In genomic region chr20:64253000-64253383, GRCh38 we compare ENCODE assay signal across 30 cellular contexts.
"Had no signal": no experiment of that assay in that cellular context is flagged by ENCODE, and none has a peak within 500 bp of the region (broad histone marks: within the 10 kb centered on the region; RNA-seq: fewer than 3 reads in every experiment).

No MANE protein-coding gene starts in this region.

- H3K36me3 ChIP-seq: esophagus muscularis mucosa, heart right ventricle, left lung, lower lobe of right lung, stomach, thyroid gland, upper lobe of left lung, WERI-Rb-1 had no signal

- H3K27ac Mint-ChIP-seq: activated CD8-positive, alpha-beta T cell treated with anti-CD3 and anti-CD28 coated beads for 36 hours; activated naive CD4-positive, alpha-beta T cell treated with anti-CD3 and anti-CD28 coated beads, Interleukin-2, amount 50 U/mL, for 72 hours; activated T-helper 17 cell treated with anti-CD3 and anti-CD28 coated beads, Interleukin-2, amount 50 U/mL, for 72 hours; dendritic cell treated with granulocyte-macrophage colony-stimulating factor and Interleukin-4, amounts not matched to agents 40 ng/mL and 50 ng/mL, for 4 days; nephron progenitor cell; stimulated activated effector memory CD8-positive, alpha-beta T cell treated with anti-CD3 and anti-CD28 coated beads, Interleukin-12 subunit alpha, Interleukin-12 subunit beta, amount 100 ng/mL, for 72 hours; T-helper 1 cell treated with Interleukin-12 subunit alpha and Interleukin-12 subunit beta and Interleukin-4 antibody, amounts not matched to agents 30 μg/mL and 1 μg/mL, for 36 hours had no signal

- H3K9ac ChIP-seq: parathyroid adenoma had no signal

- H3K9me3 ChIP-seq: esophagus muscularis mucosa, heart right ventricle, left lung, lower lobe of right lung, mucosa of descending colon, stomach, thyroid gland, upper lobe of left lung had no signal

- H3K4me3 Mint-ChIP-seq: activated CD8-positive, alpha-beta T cell treated with anti-CD3 and anti-CD28 coated beads for 36 hours; activated T-cell treated with anti-CD3 and anti-CD28 coated beads, Interleukin-2, amount 50 U/mL, for 4 hours; activated T-helper 17 cell treated with anti-CD3 and anti-CD28 coated beads, Interleukin-2, amount 50 U/mL, for 72 hours; dendritic cell treated with granulocyte-macrophage colony-stimulating factor and Interleukin-4, amounts not matched to agents 40 ng/mL and 50 ng/mL, for 4 days; nephron progenitor cell; stimulated activated effector memory CD8-positive, alpha-beta T cell treated with anti-CD3 and anti-CD28 coated beads, Interleukin-12 subunit alpha, Interleukin-12 subunit beta, amount 100 ng/mL, for 72 hours; T-helper 1 cell treated with Interleukin-12 subunit alpha and Interleukin-12 subunit beta and Interleukin-4 antibody, amounts not matched to agents 30 μg/mL and 1 μg/mL, for 36 hours had no signal

- DNase-seq: activated CD4-positive, alpha-beta T cell treated with anti-CD3 and anti-CD28 coated beads, Interleukin-2, amount 50 U/mL, for 1 hour; activated CD4-positive, CD25-positive, alpha-beta regulatory T cell treated with anti-CD3 and anti-CD28 coated beads, Interleukin-2, amount 50 U/mL, for 72 hours; activated CD8-positive, alpha-beta T cell treated with anti-CD3 and anti-CD28 coated beads for 36 hours; activated gamma-delta T cell treated with Interleukin-2 at 50 U/mL for 16 hours; activated T-cell treated with anti-CD3 and anti-CD28 coated beads, Interleukin-2, amount 50 U/mL, for 4 hours; foreskin melanocyte; heart right ventricle; left lung; lower lobe of right lung; mucosa of descending colon; nephron progenitor cell; right cardiac atrium; stimulated activated CD4-positive, alpha-beta T cell treated with anti-CD3 and anti-CD28 coated beads, Interleukin-4, amount 100 ng/mL, for 24 hours; stomach; SW 1271; T-helper 9 cell; thyroid gland; upper lobe of left lung; WERI-Rb-1 had no signal

- H3K4me3 ChIP-seq: esophagus muscularis mucosa, heart right ventricle, left lung, lower lobe of right lung, mucosa of descending colon, stomach, thyroid gland, upper lobe of left lung had no signal

- H3K27me3 ChIP-seq: left lung, thyroid gland, upper lobe of left lung had no signal

- ATAC-seq: activated CD8-positive, alpha-beta T cell treated with anti-CD3 and anti-CD28 coated beads for 36 hours; activated naive CD4-positive, alpha-beta T cell treated with anti-CD3 and anti-CD28 coated beads, Interleukin-2, amount 50 U/mL, for 72 hours; activated T-cell treated with anti-CD3 and anti-CD28 coated beads, Interleukin-2, amount 50 U/mL, for 4 hours; activated T-helper 17 cell treated with anti-CD3 and anti-CD28 coated beads, Interleukin-2, amount 50 U/mL, for 72 hours; heart right ventricle; left lung; lower lobe of right lung; mucosa of descending colon; right cardiac atrium; stimulated activated effector memory CD8-positive, alpha-beta T cell treated with anti-CD3 and anti-CD28 coated beads, Interleukin-12 subunit alpha, Interleukin-12 subunit beta, amount 100 ng/mL, for 72 hours had no signal

- H3K27ac ChIP-seq: esophagus muscularis mucosa, heart right ventricle, left lung, lower lobe of right lung, parathyroid adenoma, stomach, thyroid gland, upper lobe of left lung, WERI-Rb-1 had no signal

- FAIRE-seq: bronchial epithelial cell, islet of Langerhans, TTC549 had no signal

- H3K9me3 Mint-ChIP-seq: activated CD8-positive, alpha-beta T cell treated with anti-CD3 and anti-CD28 coated beads for 36 hours; activated naive CD4-positive, alpha-beta T cell treated with anti-CD3 and anti-CD28 coated beads, Interleukin-2, amount 50 U/mL, for 72 hours; activated T-cell treated with anti-CD3 and anti-CD28 coated beads, Interleukin-2, amount 50 U/mL, for 4 hours; activated T-helper 17 cell treated with anti-CD3 and anti-CD28 coated beads, Interleukin-2, amount 50 U/mL, for 72 hours; central memory CD8-positive, alpha-beta T cell; dendritic cell treated with granulocyte-macrophage colony-stimulating factor and Interleukin-4, amounts not matched to agents 40 ng/mL and 50 ng/mL, for 4 days; nephron progenitor cell; stimulated activated effector memory CD8-positive, alpha-beta T cell treated with anti-CD3 and anti-CD28 coated beads, Interleukin-12 subunit alpha, Interleukin-12 subunit beta, amount 100 ng/mL, for 72 hours; T-helper 1 cell treated with Interleukin-12 subunit alpha and Interleukin-12 subunit beta and Interleukin-4 antibody, amounts not matched to agents 30 μg/mL and 1 μg/mL, for 36 hours had no signal

- H2AFZ ChIP-seq: parathyroid adenoma had no signal
